Comparison of ENCODE assay signal across 23 cellular contexts in the genomic region with DNA sequence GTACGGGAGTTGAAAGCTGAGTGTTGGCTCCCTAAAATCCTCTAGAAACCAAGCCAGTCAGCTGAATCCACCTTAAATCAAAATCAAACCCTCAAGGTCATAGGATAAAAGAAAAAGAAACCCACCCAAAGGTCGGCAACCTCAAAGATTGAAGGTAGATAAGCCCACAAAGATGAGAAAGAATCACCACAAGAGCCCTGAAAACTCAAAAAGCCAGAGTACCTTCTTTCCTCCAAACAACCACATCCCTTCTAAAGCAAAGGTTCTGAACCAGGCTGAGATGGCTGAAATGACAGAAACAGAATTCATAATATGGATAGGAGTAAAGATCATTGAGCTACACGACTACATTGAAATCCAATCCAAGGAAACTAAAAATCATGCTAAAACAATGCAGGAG.
"Had no signal": no experiment of that assay in that cellular context is flagged by ENCODE, and none has a peak within 500 bp of the region (broad histone marks: within the 10 kb centered on the region; RNA-seq: fewer than 3 reads in every experiment).

No MANE protein-coding gene starts in this region.

- H3K4me3 ChIP-seq: body of pancreas, cardiac muscle cell, esophagus squamous epithelium, gastroesophageal sphincter, heart left ventricle, transverse colon had no signal

- H3K9me3 ChIP-seq: body of pancreas, esophagus squamous epithelium, gastroesophageal sphincter, heart left ventricle, transverse colon had no signal

- H3K36me3 Mint-ChIP-seq: memory B cell had no signal

- H3K36me3 ChIP-seq: cardiac muscle cell, esophagus squamous epithelium, gastroesophageal sphincter, heart left ventricle, transverse colon had no signal

- DNase-seq: activated CD4-positive, alpha-beta memory T cell treated with anti-CD3 and anti-CD28 coated beads, Interleukin-2, amount 10 ng/mL, durations not matched to agents 7 days and 5 days; activated CD4-positive, alpha-beta T cell treated with anti-CD3 and anti-CD28 coated beads for 48 hours; activated CD4-positive, CD25-positive, alpha-beta regulatory T cell; activated naive CD4-positive, alpha-beta T cell; activated T-cell treated with anti-CD3 and anti-CD28 coated beads, Interleukin-2, amount 50 U/mL, for 1 hour; anterior cingulate cortex; esophagus squamous epithelium; heart left ventricle; islet precursor cell; left cardiac atrium; nephron progenitor cell; nucleus accumbens; right cardiac atrium; stimulated activated CD4-positive, alpha-beta T cell treated with anti-CD3 and anti-CD28 coated beads, Interleukin-12 subunit alpha, Interleukin-12 subunit beta, amount 100 ng/mL, for 4 hours; stimulated activated CD4-positive, alpha-beta T cell treated with anti-CD3 and anti-CD28 coated beads, Interleukin-4, amount 100 ng/mL, for 4 hours had no signal

- H2AFZ ChIP-seq: parathyroid adenoma had no signal

- H3K27me3 ChIP-seq: body of pancreas, cardiac muscle cell, esophagus squamous epithelium, gastroesophageal sphincter, heart left ventricle, transverse colon had no signal

- H3K9me3 Mint-ChIP-seq: activated CD4-positive, alpha-beta memory T cell treated with anti-CD3 and anti-CD28 coated beads, Interleukin-2, amount 10 ng/mL, durations not matched to agents 7 days and 5 days; activated T-helper 2 cell treated with anti-CD3 and anti-CD28 coated beads, Interferon-gamma antibody, Interleukin-2, Interleukin-4, amounts not matched to agents 10 μg/mL and 5 μg/mL and 100 μg/mL, durations not matched to agents 14 hours and 24 hours and 36 hours; T-helper 1 cell treated with Interleukin-12 subunit alpha and Interleukin-12 subunit beta and Interleukin-4 antibody, amounts not matched to agents 30 μg/mL and 1 μg/mL, for 36 hours had no signal

- H3K27me3 Mint-ChIP-seq: activated CD4-positive, alpha-beta memory T cell treated with anti-CD3 and anti-CD28 coated beads, Interleukin-2, amount 10 ng/mL, durations not matched to agents 7 days and 5 days had no signal

- H3K4me3 Mint-ChIP-seq: activated CD4-positive, alpha-beta memory T cell treated with anti-CD3 and anti-CD28 coated beads, Interleukin-2, amount 10 ng/mL, durations not matched to agents 7 days and 5 days; memory B cell; nephron progenitor cell; T-helper 1 cell treated with Interleukin-12 subunit alpha and Interleukin-12 subunit beta and Interleukin-4 antibody, amounts not matched to agents 30 μg/mL and 1 μg/mL, for 36 hours had no signal

- H3K27ac Mint-ChIP-seq: activated CD4-positive, alpha-beta memory T cell treated with anti-CD3 and anti-CD28 coated beads, Interleukin-2, amount 10 ng/mL, durations not matched to agents 7 days and 5 days; activated T-helper 2 cell treated with anti-CD3 and anti-CD28 coated beads, Interferon-gamma antibody, Interleukin-2, Interleukin-4, amounts not matched to agents 10 μg/mL and 5 μg/mL and 100 μg/mL, durations not matched to agents 14 hours and 24 hours and 36 hours; memory B cell; nephron progenitor cell; T-helper 1 cell treated with Interleukin-12 subunit alpha and Interleukin-12 subunit beta and Interleukin-4 antibody, amounts not matched to agents 30 μg/mL and 1 μg/mL, for 36 hours had no signal

- H3K27ac ChIP-seq: body of pancreas, cardiac muscle cell, gastroesophageal sphincter, heart left ventricle, parathyroid adenoma had no signal

- ATAC-seq: body of pancreas, gastroesophageal sphincter, left cardiac atrium had no signal

- H3K9ac ChIP-seq: parathyroid adenoma had no signal

- H3K4me1 ChIP-seq: body of pancreas, gastroesophageal sphincter, heart left ventricle, parathyroid adenoma had no signal
